Comparison of ENCODE assay signal across 1 cellular context in genomic region chr12:6978188-6978986, GRCh38.
TF ChIP-seq lines count a peak whose summit lies in the region.

No MANE protein-coding gene starts in this region.

TF ChIP-seq in GM23338, 12 proteins besides CTCF, POLR2A, EP300 and RAD21:
- TF ChIP-seq REST (IDR thresholded peaks at IDR 0.05; ENCODE audit: unreplicated experiment) = no peak
- TF ChIP-seq POLR2AphosphoS5 (IDR thresholded peaks at IDR 0.05; ENCODE audit: low read depth) = no peak
- TF ChIP-seq CREB1 (CRISPR knock-in tag; IDR thresholded peaks at IDR 0.05; ENCODE audit: low read depth) = no peak
- TF ChIP-seq JUNB (IDR thresholded peaks at IDR 0.05; ENCODE audit: unreplicated experiment) = no peak
- no peak for TF ChIP-seq ZNF331 (CRISPR knock-in tag; IDR thresholded peaks at IDR 0.05; ENCODE audit: low read depth)
- TF ChIP-seq NANOG (IDR thresholded peaks at IDR 0.05; ENCODE audit: borderline replicate concordance) = no peak
- TF ChIP-seq EZH2phosphoT487 (IDR thresholded peaks at IDR 0.05; ENCODE audit: unreplicated experiment) = no peak
